9 cellular contexts compared by ENCODE assay signal in the genomic region with DNA sequence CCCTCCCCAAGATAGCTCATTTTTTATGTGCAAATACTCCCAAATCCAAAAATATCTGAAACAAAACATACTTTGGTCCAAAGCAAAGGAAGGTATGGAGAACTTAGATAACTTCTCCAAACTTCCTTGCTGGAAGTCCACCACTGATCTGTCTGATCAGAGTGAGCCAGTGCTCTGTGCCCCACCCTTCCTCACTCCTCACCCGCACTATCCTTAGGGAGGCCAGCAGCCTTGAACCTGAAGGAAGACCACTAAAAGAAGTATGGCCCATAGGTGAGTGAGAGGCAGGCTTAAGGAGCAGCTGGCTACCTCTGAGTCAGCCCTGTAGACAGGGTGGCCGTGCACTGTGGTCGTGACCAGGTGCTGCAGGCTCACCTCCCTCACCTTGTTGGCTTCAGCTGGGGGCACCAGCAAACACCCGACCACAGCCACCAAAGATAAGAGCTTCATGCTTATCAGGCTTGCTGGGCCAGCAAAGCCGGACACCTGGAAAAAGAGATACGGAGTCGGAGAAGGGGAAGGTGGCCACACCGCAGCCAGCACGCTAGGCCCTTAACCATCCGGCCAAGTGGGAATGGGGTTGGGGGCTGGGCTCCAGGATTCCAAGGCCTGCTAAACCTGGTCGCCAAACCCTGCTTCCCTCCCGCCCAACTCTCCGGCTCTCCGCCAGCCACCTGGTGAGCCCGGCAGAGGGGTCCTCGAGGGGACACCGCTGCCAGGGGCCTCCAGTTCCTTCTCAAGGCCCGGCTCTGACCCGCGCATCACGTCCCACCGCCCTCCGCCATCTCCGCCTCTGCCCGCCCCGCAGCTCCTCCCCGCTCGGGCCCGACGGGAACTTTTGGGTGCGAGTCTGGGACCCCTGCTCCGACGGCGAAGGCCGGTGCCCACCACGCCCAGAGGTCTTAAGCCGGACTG. TPM values are rescaled to one million over a fixed set of nuclear protein-coding genes. Genes with fewer than 3 reads are reported as not detected.
DNase-seq lines count a peak whose midpoint lies in the region; ATAC-seq and TF ChIP-seq lines count a peak whose summit lies in the region.
"Had no signal": no experiment of that assay in that cellular context is flagged by ENCODE, and none has a peak within 500 bp of the region (broad histone marks: within the 10 kb centered on the region; RNA-seq: fewer than 3 reads in every experiment).

No MANE protein-coding gene starts in this region.

- peak overlapping the region; percentile 69 for H3K4me3 ChIP-seq in MG63
- H3K4me3 ChIP-seq in iPS-18c (ENCODE audit: insufficient read depth, low read depth, low read length), result peak overlapping the region; percentile 79

- peak overlapping the region; percentile 78 for H3K4me3 Mint-ChIP-seq in activated T-helper 2 cell treated with anti-CD3 and anti-CD28 coated beads, Interferon-gamma antibody, Interleukin-2, Interleukin-4, amounts not matched to agents 10 μg/mL and 5 μg/mL and 100 μg/mL, durations not matched to agents 14 hours and 24 hours and 36 hours (ENCODE audit: low read depth)
- H3K4me3 Mint-ChIP-seq in stimulated activated naive B cell treated with anti-CD40 and anti-IgM and Interleukin-4, amounts not matched to agents 10 μg/mL and 1 μg/mL and 100 μg/mL, for 72 hours, result peak overlapping the region; percentile 87 to 89

- peaks cover 10% of the 10 kb centered on the region for H3K36me3 Mint-ChIP-seq in activated T-helper 2 cell treated with anti-CD3 and anti-CD28 coated beads, Interferon-gamma antibody, Interleukin-2, Interleukin-4, amounts not matched to agents 10 μg/mL and 5 μg/mL and 100 μg/mL, durations not matched to agents 14 hours and 24 hours and 36 hours (ENCODE audit: low read depth)
- H3K36me3 Mint-ChIP-seq in stimulated activated naive B cell treated with anti-CD40 and anti-IgM and Interleukin-4, amounts not matched to agents 10 μg/mL and 1 μg/mL and 100 μg/mL, for 72 hours, result peaks cover 0 to 14% of the 10 kb centered on the region in 2 donors

- peak overlapping the region; percentile 65 for H3K27ac Mint-ChIP-seq in activated T-helper 2 cell treated with anti-CD3 and anti-CD28 coated beads, Interferon-gamma antibody, Interleukin-2, Interleukin-4, amounts not matched to agents 10 μg/mL and 5 μg/mL and 100 μg/mL, durations not matched to agents 14 hours and 24 hours and 36 hours
- H3K27ac Mint-ChIP-seq in stimulated activated naive B cell treated with anti-CD40 and anti-IgM and Interleukin-4, amounts not matched to agents 10 μg/mL and 1 μg/mL and 100 μg/mL, for 72 hours, result peak overlapping the region; percentile 80

- peaks cover 18% of the 10 kb centered on the region for H3K27me3 Mint-ChIP-seq in activated T-helper 2 cell treated with anti-CD3 and anti-CD28 coated beads, Interferon-gamma antibody, Interleukin-2, Interleukin-4, amounts not matched to agents 10 μg/mL and 5 μg/mL and 100 μg/mL, durations not matched to agents 14 hours and 24 hours and 36 hours (ENCODE audit: low read depth)
- peaks cover 17 to 21% of the 10 kb centered on the region in 2 donors for H3K27me3 Mint-ChIP-seq in stimulated activated naive B cell treated with anti-CD40 and anti-IgM and Interleukin-4, amounts not matched to agents 10 μg/mL and 1 μg/mL and 100 μg/mL, for 72 hours

- no peaks in the 10 kb centered on the region for H3K9me3 Mint-ChIP-seq in activated T-helper 2 cell treated with anti-CD3 and anti-CD28 coated beads, Interferon-gamma antibody, Interleukin-2, Interleukin-4, amounts not matched to agents 10 μg/mL and 5 μg/mL and 100 μg/mL, durations not matched to agents 14 hours and 24 hours and 36 hours
- no peaks in the 10 kb centered on the region for H3K9me3 Mint-ChIP-seq in stimulated activated naive B cell treated with anti-CD40 and anti-IgM and Interleukin-4, amounts not matched to agents 10 μg/mL and 1 μg/mL and 100 μg/mL, for 72 hours

- POLR2A ChIA-PET in HEK293T (lab: Yijun Ruan, JAX), result interaction anchor here (0.9 to 4.7 kb wide), 4 partner anchors 10 to 21 kb away, joined by 3 to 31 read pairs (median 4); no protein-coding TSS in a partner anchor

- peak; percentile 87 to 88 for ATAC-seq in stimulated activated naive B cell treated with anti-CD40 and anti-IgM and Interleukin-4, amounts not matched to agents 10 μg/mL and 1 μg/mL and 100 μg/mL, for 72 hours (replicated peaks)

- peaks cover 30% of the 10 kb centered on the region for H3K36me3 ChIP-seq in MG63

- peaks cover 14% of the 10 kb centered on the region for H3K4me1 Mint-ChIP-seq in activated T-helper 2 cell treated with anti-CD3 and anti-CD28 coated beads, Interferon-gamma antibody, Interleukin-2, Interleukin-4, amounts not matched to agents 10 μg/mL and 5 μg/mL and 100 μg/mL, durations not matched to agents 14 hours and 24 hours and 36 hours (ENCODE audit: low read depth)
- H3K4me1 Mint-ChIP-seq in stimulated activated naive B cell treated with anti-CD40 and anti-IgM and Interleukin-4, amounts not matched to agents 10 μg/mL and 1 μg/mL and 100 μg/mL, for 72 hours, result peaks cover 9 to 11% of the 10 kb centered on the region in 2 donors

- peak; percentile 12 for DNase-seq in stimulated activated CD8-positive, alpha-beta memory T cell treated with anti-CD3 and anti-CD28 coated beads, Interleukin-12 subunit alpha, Interleukin-12 subunit beta, amount 100 ng/mL, for 24 hours (ENCODE audit: extremely low read depth)
- DNase-seq in stimulated activated CD8-positive, alpha-beta memory T cell treated with anti-CD3 and anti-CD28 coated beads, Interleukin-4, amount 100 ng/mL, for 48 hours, result no peak
- DNase-seq in HEK293T (ENCODE audit: extremely low spot score), result no peak
- DNase-seq in MG63, result no peak
- no peak for DNase-seq in activated T-helper 2 cell treated with anti-CD3 and anti-CD28 coated beads, Interferon-gamma antibody, Interleukin-2, Interleukin-4, amounts not matched to agents 10 μg/mL and 5 μg/mL and 100 μg/mL, durations not matched to agents 14 hours and 24 hours and 36 hours (ENCODE audit: low spot score)
- no peak for DNase-seq in stimulated activated naive B cell treated with anti-CD40 and anti-IgM and Interleukin-4, amounts not matched to agents 10 μg/mL and 1 μg/mL and 100 μg/mL, for 72 hours
- DNase-seq in NCI-H187 treated with DMSO at 0.1 percent for 48 hours (lab: John Stamatoyannopoulos, UW), result no peak

- H3K27me3 ChIP-seq in MG63, result no peaks in the 10 kb centered on the region

- CTCF ChIA-PET in HEK293T (lab: Yijun Ruan, JAX), result no interaction called here

- intact Hi-C loops in activated T-helper 2 cell treated with anti-CD3 and anti-CD28 coated beads, Interferon-gamma antibody, Interleukin-2, Interleukin-4, amounts not matched to agents 10 μg/mL and 5 μg/mL and 100 μg/mL, durations not matched to agents 14 hours and 24 hours and 36 hours (cut with micrococcal nuclease), result loop anchor here (1.0 kb wide), 1 partner anchor 18 kb away; no protein-coding TSS in a partner anchor

- H3K9me3 ChIP-seq in MG63 (0 out of 2 replicates have a peak, but pooled peaks cover 2% of the 10 kb centered on the region), iPS-18c (ENCODE audit: control insufficient read depth, insufficient read depth, low read length) (no peaks in the 10 kb centered on the region)

TF ChIP-seq in HEK293T, 16 proteins besides CTCF, POLR2A, EP300 and RAD21:
- 0 out of 2 replicates have a peak, but pooled peaks have one; percentile 32 for TF ChIP-seq HDGF (IDR thresholded peaks at IDR 0.05; ENCODE audit: borderline replicate concordance)
- TF ChIP-seq SP1 (IDR thresholded peaks at IDR 0.05), result no peak

RNA-seq across cellular contexts. Expression of a gene that starts 0.5 kb away (rescaled TPM):
- 75.3 and 118 TPM in 2 replicates for total RNA-seq in MG63 (2014; rRNA removed; shearing (Covaris generic); ENCODE audit: low replicate concordance)
- total RNA-seq in activated T-helper 2 cell treated with anti-CD3 and anti-CD28 coated beads, Interferon-gamma antibody, Interleukin-2, Interleukin-4, amounts not matched to agents 10 μg/mL and 5 μg/mL and 100 μg/mL, durations not matched to agents 14 hours and 24 hours and 36 hours, result 14.9 and 16.9 TPM in 2 replicates

RNA-seq across cellular contexts. Expression of a gene that starts 26.7 kb away (rescaled TPM):
- total RNA-seq in MG63 (2014; rRNA removed; shearing (Covaris generic); ENCODE audit: low replicate concordance), result not detected in 2 replicates
- not detected in 2 replicates for total RNA-seq in activated T-helper 2 cell treated with anti-CD3 and anti-CD28 coated beads, Interferon-gamma antibody, Interleukin-2, Interleukin-4, amounts not matched to agents 10 μg/mL and 5 μg/mL and 100 μg/mL, durations not matched to agents 14 hours and 24 hours and 36 hours
- total RNA-seq: RPMI7951 had no signal

RNA-seq across cellular contexts. Expression of a gene that starts 36.9 kb away (rescaled TPM):
- 0.16 TPM in 1 of 2 replicates, not detected in the other for total RNA-seq in MG63 (2014; rRNA removed; shearing (Covaris generic); ENCODE audit: low replicate concordance)
- total RNA-seq in activated T-helper 2 cell treated with anti-CD3 and anti-CD28 coated beads, Interferon-gamma antibody, Interleukin-2, Interleukin-4, amounts not matched to agents 10 μg/mL and 5 μg/mL and 100 μg/mL, durations not matched to agents 14 hours and 24 hours and 36 hours, result not detected in 2 replicates

RNA-seq across cellular contexts. Expression of a gene that starts 41.5 kb away (rescaled TPM):
- not detected in 2 replicates for total RNA-seq in MG63 (2014; rRNA removed; shearing (Covaris generic); ENCODE audit: low replicate concordance)
- total RNA-seq in activated T-helper 2 cell treated with anti-CD3 and anti-CD28 coated beads, Interferon-gamma antibody, Interleukin-2, Interleukin-4, amounts not matched to agents 10 μg/mL and 5 μg/mL and 100 μg/mL, durations not matched to agents 14 hours and 24 hours and 36 hours, result not detected in 2 replicates
- total RNA-seq: RPMI7951 had no signal
